1 cellular context compared by ENCODE assay signal in genomic region chr19:9528757-9529336, GRCh38.
TF ChIP-seq lines count a peak whose summit lies in the region.

No MANE protein-coding gene starts in this region.

TF ChIP-seq in HepG2, 621 proteins besides CTCF, POLR2A, EP300 and RAD21 (continued from another document):
- TF ChIP-seq, protein P1, sequence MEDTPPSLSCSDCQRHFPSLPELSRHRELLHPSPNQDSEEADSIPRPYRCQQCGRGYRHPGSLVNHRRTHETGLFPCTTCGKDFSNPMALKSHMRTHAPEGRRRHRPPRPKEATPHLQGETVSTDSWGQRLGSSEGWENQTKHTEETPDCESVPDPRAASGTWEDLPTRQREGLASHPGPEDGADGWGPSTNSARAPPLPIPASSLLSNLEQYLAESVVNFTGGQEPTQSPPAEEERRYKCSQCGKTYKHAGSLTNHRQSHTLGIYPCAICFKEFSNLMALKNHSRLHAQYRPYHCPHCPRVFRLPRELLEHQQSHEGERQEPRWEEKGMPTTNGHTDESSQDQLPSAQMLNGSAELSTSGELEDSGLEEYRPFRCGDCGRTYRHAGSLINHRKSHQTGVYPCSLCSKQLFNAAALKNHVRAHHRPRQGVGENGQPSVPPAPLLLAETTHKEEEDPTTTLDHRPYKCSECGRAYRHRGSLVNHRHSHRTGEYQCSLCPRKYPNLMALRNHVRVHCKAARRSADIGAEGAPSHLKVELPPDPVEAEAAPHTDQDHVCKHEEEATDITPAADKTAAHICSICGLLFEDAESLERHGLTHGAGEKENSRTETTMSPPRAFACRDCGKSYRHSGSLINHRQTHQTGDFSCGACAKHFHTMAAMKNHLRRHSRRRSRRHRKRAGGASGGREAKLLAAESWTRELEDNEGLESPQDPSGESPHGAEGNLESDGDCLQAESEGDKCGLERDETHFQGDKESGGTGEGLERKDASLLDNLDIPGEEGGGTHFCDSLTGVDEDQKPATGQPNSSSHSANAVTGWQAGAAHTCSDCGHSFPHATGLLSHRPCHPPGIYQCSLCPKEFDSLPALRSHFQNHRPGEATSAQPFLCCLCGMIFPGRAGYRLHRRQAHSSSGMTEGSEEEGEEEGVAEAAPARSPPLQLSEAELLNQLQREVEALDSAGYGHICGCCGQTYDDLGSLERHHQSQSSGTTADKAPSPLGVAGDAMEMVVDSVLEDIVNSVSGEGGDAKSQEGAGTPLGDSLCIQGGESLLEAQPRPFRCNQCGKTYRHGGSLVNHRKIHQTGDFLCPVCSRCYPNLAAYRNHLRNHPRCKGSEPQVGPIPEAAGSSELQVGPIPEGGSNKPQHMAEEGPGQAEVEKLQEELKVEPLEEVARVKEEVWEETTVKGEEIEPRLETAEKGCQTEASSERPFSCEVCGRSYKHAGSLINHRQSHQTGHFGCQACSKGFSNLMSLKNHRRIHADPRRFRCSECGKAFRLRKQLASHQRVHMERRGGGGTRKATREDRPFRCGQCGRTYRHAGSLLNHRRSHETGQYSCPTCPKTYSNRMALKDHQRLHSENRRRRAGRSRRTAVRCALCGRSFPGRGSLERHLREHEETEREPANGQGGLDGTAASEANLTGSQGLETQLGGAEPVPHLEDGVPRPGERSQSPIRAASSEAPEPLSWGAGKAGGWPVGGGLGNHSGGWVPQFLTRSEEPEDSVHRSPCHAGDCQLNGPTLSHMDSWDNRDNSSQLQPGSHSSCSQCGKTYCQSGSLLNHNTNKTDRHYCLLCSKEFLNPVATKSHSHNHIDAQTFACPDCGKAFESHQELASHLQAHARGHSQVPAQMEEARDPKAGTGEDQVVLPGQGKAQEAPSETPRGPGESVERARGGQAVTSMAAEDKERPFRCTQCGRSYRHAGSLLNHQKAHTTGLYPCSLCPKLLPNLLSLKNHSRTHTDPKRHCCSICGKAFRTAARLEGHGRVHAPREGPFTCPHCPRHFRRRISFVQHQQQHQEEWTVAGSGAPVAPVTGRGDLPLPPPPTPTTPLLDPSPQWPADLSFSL (CRISPR knock-in tag; IDR thresholded peaks at IDR 0.05): no peak
- TF ChIP-seq ZNF3 (CRISPR knock-in tag; IDR thresholded peaks at IDR 0.05): no peak
- TF ChIP-seq ZNF766 (CRISPR knock-in tag; IDR thresholded peaks at IDR 0.05; ENCODE audit: borderline replicate concordance): no peak
- TF ChIP-seq HNF4A (CRISPR knock-in tag; IDR thresholded peaks at IDR 0.05): no peak
TF ChIP-seq in HepG2: peak in this region for 2.
